8 cellular contexts compared by ENCODE assay signal in genomic region chr1:181134543-181135461, GRCh38. TPM values are rescaled to one million over a fixed set of nuclear protein-coding genes. Genes with fewer than 3 reads are reported as not detected.
DNase-seq lines count a peak whose midpoint lies in the region; ATAC-seq, FAIRE-seq and TF ChIP-seq lines count a peak whose summit lies in the region.

No MANE protein-coding gene starts in this region.

- H3K36me3 ChIP-seq in bronchial epithelial cell (ENCODE audit: control insufficient read depth, insufficient read depth, low read length) (no peaks in the 10 kb centered on the region), mesenchymal stem cell (ENCODE audit: control insufficient read depth in 1 of 2, insufficient read depth in 2 of 2, low read depth in 1 of 2, low read length in 2 of 2) (no peaks in the 10 kb centered on the region)

- peak overlapping the region; percentile 92 for H4K8ac ChIP-seq in mesenchymal stem cell (ENCODE audit: low read length)

- H2AFZ ChIP-seq in mesenchymal stem cell (ENCODE audit: low read depth, low read length), result no peak overlapping the region

- peak overlapping the region; percentile 80 for H2BK15ac ChIP-seq in mesenchymal stem cell (ENCODE audit: low read depth, poor library complexity, severe bottlenecking)

- H3K4me2 ChIP-seq in mesenchymal stem cell (ENCODE audit: low read length, poor library complexity, severe bottlenecking), result no peak overlapping the region

- peaks cover 38% of the 10 kb centered on the region for H3K4me1 ChIP-seq in mesenchymal stem cell (ENCODE audit: control insufficient read depth, insufficient read depth, low read depth, low read length)

- peak overlapping the region; percentile 97 to 99 for H3K18ac ChIP-seq in mesenchymal stem cell (ENCODE audit: low read depth in 1 of 2, low read length in 2 of 2)

- TF ChIP-seq CTCF in bronchial epithelial cell (IDR thresholded peaks at IDR 0.05; ENCODE audit: insufficient read depth, low read length, severe bottlenecking), result no peak

- 87% methylated on average over 17 of the region's 17 CpGs for WGBS in mesenchymal stem cell

- peak overlapping the region; percentile 90 for H3K9ac ChIP-seq in mesenchymal stem cell (ENCODE audit: low read length)

- FAIRE-seq in RCC 7860 (lab: Jason Lieb, UNC) (no peak), bronchial epithelial cell (lab: Jason Lieb, UNC) (no peak), urothelium cell line (lab: Jason Lieb, UNC) (no peak)

- H2BK120ac ChIP-seq in mesenchymal stem cell (ENCODE audit: low read depth, low read length), result peak overlapping the region; percentile 29

- peaks cover 2% of the 10 kb centered on the region for H3K79me1 ChIP-seq in mesenchymal stem cell (replicated peaks; ENCODE audit: low read length, poor library complexity, severe bottlenecking)

- H3K4ac ChIP-seq in mesenchymal stem cell (ENCODE audit: low read depth in 1 of 2, low read length in 2 of 2), result peak overlapping the region; percentile 37 to 99

- H3K27me3 ChIP-seq in bronchial epithelial cell (ENCODE audit: control insufficient read depth, insufficient read depth, low read length), result no peaks in the 10 kb centered on the region
- no peaks in the 10 kb centered on the region for H3K27me3 ChIP-seq in mesenchymal stem cell (ENCODE audit: control insufficient read depth in 1 of 2, insufficient read depth in 1 of 2, low read length in 2 of 2)

- peak overlapping the region; percentile 94 for H3K27ac ChIP-seq in mesenchymal stem cell (ENCODE audit: low read length, poor library complexity, severe bottlenecking)

- peak overlapping the region; percentile 96 for H2AK5ac ChIP-seq in mesenchymal stem cell (ENCODE audit: low read length, severe bottlenecking)

- H3K4me3 ChIP-seq in bronchial epithelial cell (ENCODE audit: low read depth, low read length), result no peak overlapping the region
- H3K4me3 ChIP-seq in mesenchymal stem cell (ENCODE audit: insufficient read depth in 1 of 2, low read depth in 1 of 2, low read length in 2 of 2), result no peak overlapping the region

- H3K23ac ChIP-seq in mesenchymal stem cell (ENCODE audit: low read length in 2 of 2), result peak overlapping the region in 1 of 2 experiments; percentile 90

- H2BK5ac ChIP-seq in mesenchymal stem cell (ENCODE audit: low read depth, low read length, poor library complexity, severe bottlenecking), result peak overlapping the region; percentile 89

- peak; percentile 69 for DNase-seq in COR-L47 (lab: John Stamatoyannopoulos, UW)
- peak; percentile 43 for DNase-seq in RCC 7860 (ENCODE audit: low spot score)
- peak; percentile 94 for DNase-seq in bronchial epithelial cell (ENCODE audit: low read depth)
- peak; percentile 70 for DNase-seq in mesenchymal stem cell
- peak; percentile 73 for DNase-seq in urothelium cell line (ENCODE audit: low spot score)
- no peak for DNase-seq in COLO829 (ENCODE audit: low spot score)

- ATAC-seq in GM19023 (IDR thresholded peaks at IDR 0.05; ENCODE audit: unreplicated experiment), result peak; percentile 29
- ATAC-seq in HG03432 (IDR thresholded peaks at IDR 0.05; ENCODE audit: unreplicated experiment), result peak; percentile 33

- H2BK12ac ChIP-seq in mesenchymal stem cell (ENCODE audit: low read length in 2 of 2), result peak overlapping the region; percentile 47 to 97

- H3K14ac ChIP-seq in mesenchymal stem cell (ENCODE audit: low read length in 2 of 2), result peak overlapping the region in 1 of 2 experiments; percentile 82

- no peaks in the 10 kb centered on the region for H3K9me3 ChIP-seq in mesenchymal stem cell (ENCODE audit: control insufficient read depth, low read length)

- H4K91ac ChIP-seq in mesenchymal stem cell (ENCODE audit: low read length), result peak overlapping the region; percentile 95

RNA-seq across cellular contexts. Expression of gene IER5, which starts 46.3 kb away (rescaled TPM):
- total RNA-seq in bronchial epithelial cell, result 47.7 and 65.3 TPM in 2 replicates
- polyA plus RNA-seq in mesenchymal stem cell (2013, experiment 1 of 2), result 11.3 TPM
- polyA plus RNA-seq in mesenchymal stem cell (2013, experiment 2 of 2), result 11.5 TPM
